19 cellular contexts compared by ENCODE assay signal in the genomic region with DNA sequence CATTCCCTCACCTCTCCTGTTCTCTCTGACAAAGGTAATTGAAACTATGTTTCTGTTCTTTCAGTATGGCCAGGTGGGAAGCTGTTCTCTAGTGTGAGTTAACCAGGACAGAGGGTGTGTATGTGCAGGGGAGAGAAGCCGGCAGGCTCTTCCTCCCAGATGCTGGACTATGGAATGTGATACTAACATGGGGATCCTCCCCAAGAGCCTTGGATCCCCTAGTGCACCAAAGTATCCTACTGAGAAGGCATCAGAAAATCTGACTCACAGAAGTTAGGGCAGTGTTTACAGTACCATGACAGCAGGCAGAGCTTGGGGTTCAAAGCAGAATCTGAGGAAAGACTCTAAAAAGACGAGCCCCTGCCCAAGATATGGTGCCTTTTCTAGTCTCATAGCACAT.
A peak's percentile ranks its signal among the peaks of the same experiment; 100 is the strongest.
DNase-seq lines count a peak whose midpoint lies in the region; ATAC-seq and TF ChIP-seq lines count a peak whose summit lies in the region.
"Had no signal": no experiment of that assay in that cellular context is flagged by ENCODE, and none has a peak within 500 bp of the region (broad histone marks: within the 10 kb centered on the region; RNA-seq: fewer than 3 reads in every experiment).

No MANE protein-coding gene starts in this region.

- H2BK120ac ChIP-seq in mesendoderm (ENCODE audit: low read depth, low read length), result no peak overlapping the region

- ATAC-seq in HG02623 (IDR thresholded peaks at IDR 0.05; ENCODE audit: unreplicated experiment), result no peak
- ATAC-seq: GM23338, Right ventricle myocardium inferior had no signal

- POLR2A ChIA-PET in AG04450 (lab: Yijun Ruan, JAX), result no interaction called here

- no peak overlapping the region for H3K23ac ChIP-seq in mesendoderm (ENCODE audit: low read length)

- no peak overlapping the region for H4K8ac ChIP-seq in mesendoderm (ENCODE audit: low read depth, low read length)

- no peak overlapping the region for H3K4me2 ChIP-seq in mesendoderm (ENCODE audit: low read length)
- H3K4me2 ChIP-seq: GM23338 had no signal

- H3K4me3 ChIP-seq in AG04450 (ENCODE audit: low read depth, low read length), result no peak overlapping the region
- H3K4me3 ChIP-seq in choroid plexus epithelial cell (ENCODE audit: low read depth, low read length), result no peak overlapping the region
- H3K4me3 ChIP-seq in mesendoderm (ENCODE audit: low read length), result no peak overlapping the region
- no peak overlapping the region for H3K4me3 ChIP-seq in right atrium auricular region
- H3K4me3 ChIP-seq: GM23338, Peyer's patch had no signal

- no peak overlapping the region for H3K56ac ChIP-seq in mesendoderm (ENCODE audit: low read length)

- no peaks in the 10 kb centered on the region for H3K4me1 ChIP-seq in mesendoderm (ENCODE audit: control insufficient read depth, low read depth, low read length)
- no peaks in the 10 kb centered on the region for H3K4me1 ChIP-seq in right atrium auricular region
- H3K4me1 ChIP-seq: Peyer's patch had no signal

- no peak overlapping the region for H2BK5ac ChIP-seq in mesendoderm (ENCODE audit: low read length)

- TF ChIP-seq CTCF in AG04450 (IDR thresholded peaks at IDR 0.05; ENCODE audit: low read depth, low read length) (no peak), choroid plexus epithelial cell (conservative IDR thresholded peaks at IDR 0.05; ENCODE audit: low read depth, low read length) (no peak), right atrium auricular region (IDR thresholded peaks at IDR 0.05) (no peak), type B pancreatic cell (conservative IDR thresholded peaks at IDR 0.05) (no peak)

- H3K4me3 Mint-ChIP-seq in type B pancreatic cell, result no peak overlapping the region
- H3K4me3 Mint-ChIP-seq: CD14-positive monocyte, GM23338 had no signal

- no peaks in the 10 kb centered on the region for H3K79me1 ChIP-seq in mesendoderm (ENCODE audit: low read length)

- peaks cover 6% of the 10 kb centered on the region for H3K9me3 Mint-ChIP-seq in type B pancreatic cell

- H3K4me1 Mint-ChIP-seq in type B pancreatic cell (ENCODE audit: unreplicated experiment), result no peaks in the 10 kb centered on the region

- CTCF ChIA-PET in AG04450 (lab: Charles Lee), result interaction anchor here (0.7 to 1.2 kb wide), 4 partner anchors 20 to 131 kb away, joined by 3 read pairs; no protein-coding TSS in a partner anchor

- no peak overlapping the region for H3K4ac ChIP-seq in mesendoderm (ENCODE audit: low read depth, low read length)

- no peak overlapping the region for H3K18ac ChIP-seq in mesendoderm (ENCODE audit: low read length)

- H3K36me3 Mint-ChIP-seq in type B pancreatic cell, result peaks cover 5% of the 10 kb centered on the region
- H3K36me3 Mint-ChIP-seq: CD14-positive monocyte had no signal

- WGBS in mesendoderm (ENCODE audit: extremely low coverage, insufficient coverage, low lambda C conversion rate), result no CpG with 5 or more reads among the region's 2 CpGs

- H3K27me3 ChIP-seq in AG04450 (ENCODE audit: control insufficient read depth, insufficient read depth, low read length) (no peaks in the 10 kb centered on the region), mesendoderm (ENCODE audit: insufficient read depth, low read length, poor library complexity) (no peaks in the 10 kb centered on the region), right atrium auricular region (no peaks in the 10 kb centered on the region)
- H3K27me3 ChIP-seq: Peyer's patch had no signal

- no peak overlapping the region for H3K9ac ChIP-seq in mesendoderm (ENCODE audit: low read length)

- H3K79me2 ChIP-seq in mesendoderm (ENCODE audit: control insufficient read depth, insufficient read depth, low read length), result no peaks in the 10 kb centered on the region

- H2BK15ac ChIP-seq in mesendoderm (replicated peaks; ENCODE audit: low read depth), result no peak overlapping the region

- H3K27ac ChIP-seq in AG04450 (ENCODE audit: low read depth, low read length) (peak overlapping the region; percentile 62), mesendoderm (ENCODE audit: low read depth, low read length) (no peak overlapping the region), right atrium auricular region (no peak overlapping the region)
- H3K27ac ChIP-seq: Peyer's patch had no signal

- H3K36me3 ChIP-seq in mesendoderm (ENCODE audit: control insufficient read depth, insufficient read depth, low read length) (no peaks in the 10 kb centered on the region), right atrium auricular region (no peaks in the 10 kb centered on the region)
- H3K36me3 ChIP-seq: Peyer's patch had no signal

- H3K9me3 ChIP-seq in AG04450 (ENCODE audit: control insufficient read depth, insufficient read depth, low read length) (no peaks in the 10 kb centered on the region; the same call in 1 of the 2 replicates), right atrium auricular region (no peaks in the 10 kb centered on the region)
- H3K9me3 ChIP-seq: Peyer's patch had no signal

- peak; percentile 6 for DNase-seq in AG04450 (ENCODE audit: low read depth, low spot score)
- DNase-seq in HCEC 1CT, result peak; percentile 5
- peak; percentile 67 for DNase-seq in choroid plexus epithelial cell (ENCODE audit: low read depth)
- DNase-seq in mesendoderm, result peak; percentile 15
- no peak for DNase-seq in GM19240 (ENCODE audit: insufficient read length, low spot score)
- no peak for DNase-seq in right atrium auricular region (ENCODE audit: low spot score)
- DNase-seq in type B pancreatic cell (ENCODE audit: extremely low spot score, unreplicated experiment), result no peak
- DNase-seq: AML-193, Calu3, DMS53, MM.1S, NCI-H1105, NCI-H1694, NCI-H524, Peyer's patch had no signal

- H2AK5ac ChIP-seq in mesendoderm (ENCODE audit: low read length), result no peak overlapping the region

- no peak overlapping the region for H3K27ac Mint-ChIP-seq in type B pancreatic cell
- H3K27ac Mint-ChIP-seq: CD14-positive monocyte, GM23338 had no signal

- no peaks in the 10 kb centered on the region for H3K27me3 Mint-ChIP-seq in type B pancreatic cell

- H4K5ac ChIP-seq in mesendoderm (ENCODE audit: low read length), result no peak overlapping the region

Comparison
In these comparisons a context has a peak if more than half of its experiments do, and no peak if none do; other contexts are left out.
1. DNase-seq: peak in AG04450 (single experiment), HCEC 1CT (single experiment), choroid plexus epithelial cell (single experiment) and mesendoderm (single experiment); none in GM19240 (single experiment), right atrium auricular region (single experiment) and type B pancreatic cell (single experiment).